Comparison of ENCODE assay signal across 8 cellular contexts in genomic region chr6:5507056-5507722, GRCh38.
A peak's percentile ranks its signal among the peaks of the same experiment; 100 is the strongest.
DNase-seq lines count a peak whose midpoint lies in the region; ATAC-seq and TF ChIP-seq lines count a peak whose summit lies in the region.

No MANE protein-coding gene starts in this region.

- TF ChIP-seq CTCF in GM13976 (IDR thresholded peaks at IDR 0.05; ENCODE audit: borderline replicate concordance, control extremely low read depth, extremely low read depth, insufficient read depth, missing control alignments) (no peak), esophagus muscularis mucosa (IDR thresholded peaks at IDR 0.05) (no peak), left lung (IDR thresholded peaks at IDR 0.05) (no peak)

- TF ChIP-seq POLR2A in esophagus muscularis mucosa (IDR thresholded peaks at IDR 0.05; ENCODE audit: low read depth): no peak

- intact Hi-C loops in esophagus muscularis mucosa (cut with DNase I) (no loop called here), left lung (cut with DNase I) (no loop called here)

- TF ChIP-seq EP300 in esophagus muscularis mucosa (IDR thresholded peaks at IDR 0.05): no peak

- in situ Hi-C loops in GM13976 (cut with MboI; ENCODE audit: low sequenced_read_pairs, unreplicated experiment): no loop called here

- no peak overlapping the region for H3K4me3 ChIP-seq in esophagus muscularis mucosa
- no peak overlapping the region for H3K4me3 ChIP-seq in left lung

- ATAC-seq in GM21360 (IDR thresholded peaks at IDR 0.05; ENCODE audit: unreplicated experiment) (peak; percentile 78), HG03175 (IDR thresholded peaks at IDR 0.05; ENCODE audit: unreplicated experiment) (peak; percentile 93), left lung (no peak)

- H3K27me3 ChIP-seq in esophagus muscularis mucosa (no peaks in the 10 kb centered on the region), left lung (no peaks in the 10 kb centered on the region)

- H3K4me1 ChIP-seq in esophagus muscularis mucosa (peaks cover 0 to 3% (median 0%) of the 10 kb centered on the region in 4 donors), left lung (no peaks in the 10 kb centered on the region)

- DNase-seq in GM13976 (ENCODE audit: low spot score) (peak; percentile 41), esophagus muscularis mucosa (ENCODE audit: extremely low spot score) (peak; percentile 55), left lung (no peak), cerebellum (ENCODE audit: low spot score) (no peak), OCI-M2 (lab: John Stamatoyannopoulos, UW; ENCODE audit: unreplicated experiment) (no peak), NCI-H1930 (lab: John Stamatoyannopoulos, UW) (no peak)

- H3K27ac ChIP-seq in esophagus muscularis mucosa (replicated peaks in 1 of 4) (no peak overlapping the region), left lung (no peak overlapping the region)

- WGBS in esophagus muscularis mucosa: 65% methylated on average over 5 of the region's 5 CpGs

- H3K36me3 ChIP-seq in esophagus muscularis mucosa (peaks cover 0 to 3% (median 0%) of the 10 kb centered on the region in 4 donors), left lung (no peaks in the 10 kb centered on the region)

- H3K9me3 ChIP-seq in esophagus muscularis mucosa (no peaks in the 10 kb centered on the region), left lung (no peaks in the 10 kb centered on the region)

Comparison
In these comparisons a context has a peak if more than half of its experiments do, and no peak if none do; other contexts are left out.
1. DNase-seq: peak in GM13976 (single experiment) and esophagus muscularis mucosa (single experiment); none in left lung (0 of 2), cerebellum (single experiment), OCI-M2 (single experiment) and NCI-H1930 (0 of 2).